In the genomic region with DNA sequence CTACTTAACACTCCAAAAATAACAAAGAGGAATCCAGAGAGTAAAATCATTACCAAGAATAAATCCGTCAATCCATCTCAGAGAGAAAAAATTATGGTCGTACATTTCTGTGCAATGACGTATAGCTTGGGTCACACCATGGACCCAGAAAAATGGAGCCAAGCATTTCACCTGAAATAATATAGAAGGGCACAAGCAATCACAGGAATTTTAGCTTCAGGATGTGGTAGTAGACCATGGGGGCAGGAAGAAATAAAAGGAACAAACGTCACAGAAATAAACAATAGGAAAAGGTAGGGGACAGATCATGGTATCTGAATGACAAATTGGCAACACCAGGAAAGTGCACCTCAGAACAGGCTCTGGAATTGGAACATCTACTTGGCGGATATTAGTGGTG, we compare ENCODE assay signal across 34 cellular contexts.
A peak's percentile ranks its signal among the peaks of the same experiment; 100 is the strongest.
DNase-seq lines count a peak whose midpoint lies in the region; ATAC-seq and TF ChIP-seq lines count a peak whose summit lies in the region.
"Had no signal": no experiment of that assay in that cellular context is flagged by ENCODE, and none has a peak within 500 bp of the region (broad histone marks: within the 10 kb centered on the region; RNA-seq: fewer than 3 reads in every experiment).

No MANE protein-coding gene starts in this region.

- no peak overlapping the region for H3K27ac Mint-ChIP-seq in mesothelial cell of epicardium
- no peak overlapping the region for H3K27ac Mint-ChIP-seq in activated naive CD8-positive, alpha-beta T cell treated with anti-CD3 and anti-CD28 coated beads for 36 hours
- H3K27ac Mint-ChIP-seq: B cell; CD14-positive monocyte; CD4-positive, alpha-beta memory T cell; CD4-positive, alpha-beta T cell; CD4-positive, CD25-positive, alpha-beta regulatory T cell; CD8-positive, alpha-beta memory T cell; CD8-positive, alpha-beta T cell had no signal

- H3K27me3 ChIP-seq in Panc1 (ENCODE audit: control insufficient read depth, insufficient read depth, low read length) (no peaks in the 10 kb centered on the region), gastroesophageal sphincter (no peaks in the 10 kb centered on the region)
- H3K27me3 ChIP-seq: BE2C; BLaER1; BLaER1 treated with 17β-estradiol and CSF1 and Interleukin-3, amounts not matched to agents 10 nM and 100 nM had no signal

- H3K9me3 ChIP-seq in Panc1 (ENCODE audit: control insufficient read depth, insufficient read depth, low read depth, low read length) (no peaks in the 10 kb centered on the region), gastroesophageal sphincter (no peaks in the 10 kb centered on the region)
- H3K9me3 ChIP-seq: A549; BE2C; BLaER1; BLaER1 treated with 17β-estradiol and CSF1 and Interleukin-3, amounts not matched to agents 10 nM and 100 nM; Caco-2 had no signal

- DNase-seq in Panc1 (ENCODE audit: low read depth, low spot score) (no peak), caudate nucleus (lab: John Stamatoyannopoulos, UW) (no peak), dermis microvascular lymphatic vessel endothelial cell (ENCODE audit: low read depth in 2 of 2) (peak; percentile 59 to 96), mesothelial cell of epicardium (ENCODE audit: low spot score in 2 of 2, unreplicated experiment in 2 of 2) (no peak), DMS53 (lab: John Stamatoyannopoulos, UW) (no peak), NCI-H510A (lab: John Stamatoyannopoulos, UW) (no peak)
- no peak for DNase-seq in activated naive CD8-positive, alpha-beta T cell treated with anti-CD3 and anti-CD28 coated beads for 36 hours
- DNase-seq: 8988T; ACHN; AML-193; BE2C; C1 segment of cervical spinal cord; Caco-2; Calu3; CD4-positive, alpha-beta memory T cell; CD4-positive, alpha-beta T cell; CD4-positive, CD25-positive, alpha-beta regulatory T cell; CD8-positive, alpha-beta memory T cell; CD8-positive, alpha-beta T cell; COR-L47; DMS 273 treated with DMSO at 0.1 percent for 48 hours; DMS153; DMS79; DMS79 treated with DMSO at 0.1 percent for 48 hours; DND-41; EL had no signal

- intact Hi-C loops in Panc1 (cut with micrococcal nuclease; ENCODE audit: unreplicated experiment) = no loop called here

- H3K27ac ChIP-seq in Panc1 (ENCODE audit: low read length) (peak overlapping the region; percentile 39; the same call in 1 of the 2 replicates), caudate nucleus (ENCODE audit: low read depth, low read length) (peak overlapping the region; percentile 58), gastroesophageal sphincter (no peak overlapping the region)
- H3K27ac ChIP-seq: 22Rv1; BLaER1; BLaER1 treated with 17β-estradiol and CSF1 and Interleukin-3, amounts not matched to agents 10 nM and 100 nM; C4-2B had no signal

- peaks cover 7% of the 10 kb centered on the region for H3K9me3 Mint-ChIP-seq in mesothelial cell of epicardium
- no peaks in the 10 kb centered on the region for H3K9me3 Mint-ChIP-seq in activated naive CD8-positive, alpha-beta T cell treated with anti-CD3 and anti-CD28 coated beads for 36 hours
- H3K9me3 Mint-ChIP-seq: CD4-positive, alpha-beta T cell; CD8-positive, alpha-beta T cell had no signal

- POLR2A ChIA-PET in Panc1 (lab: Charles Lee) = no interaction called here

- whole genome bisulfite sequencing in gastroesophageal sphincter (ENCODE audit: low coverage in 1 of 2), 2 donors = 78 to 82% methylated on average over 5 of the region's 5 CpGs

- H3K4me3 ChIP-seq in Panc1 (ENCODE audit: low read depth in 2 of 2, low read length in 2 of 2) (no peak overlapping the region), gastroesophageal sphincter (no peak overlapping the region)
- H3K4me3 ChIP-seq: A549; BLaER1; BLaER1 treated with 17β-estradiol and CSF1 and Interleukin-3, amounts not matched to agents 10 nM and 100 nM had no signal

- H3K36me3 ChIP-seq in Panc1 (ENCODE audit: control insufficient read depth, insufficient read depth, low read length) (no peaks in the 10 kb centered on the region), gastroesophageal sphincter (no peaks in the 10 kb centered on the region)
- H3K36me3 ChIP-seq: BE2C; BLaER1; BLaER1 treated with 17β-estradiol and CSF1 and Interleukin-3, amounts not matched to agents 10 nM and 100 nM had no signal

- no peak overlapping the region for H3K4me3 Mint-ChIP-seq in mesothelial cell of epicardium
- no peak overlapping the region for H3K4me3 Mint-ChIP-seq in activated naive CD8-positive, alpha-beta T cell treated with anti-CD3 and anti-CD28 coated beads for 36 hours
- H3K4me3 Mint-ChIP-seq: B cell; CD14-positive monocyte; CD4-positive, alpha-beta memory T cell; CD4-positive, alpha-beta T cell; CD4-positive, CD25-positive, alpha-beta regulatory T cell; CD8-positive, alpha-beta memory T cell; CD8-positive, alpha-beta T cell had no signal

- TF ChIP-seq POLR2A in gastroesophageal sphincter (IDR thresholded peaks at IDR 0.05) = no peak

- no peak for TF ChIP-seq EP300 in gastroesophageal sphincter (IDR thresholded peaks at IDR 0.05)

- CTCF ChIA-PET in Panc1 (lab: Charles Lee) = no interaction called here

- in situ Hi-C loops in Panc1 (cut with HindIII; ENCODE audit: low pct_unique_long_range_greater_than_20kb, low sequenced_read_pairs) = no loop called here

- H3K4me1 ChIP-seq in Panc1 (ENCODE audit: control insufficient read depth, insufficient read depth, low read length) = peaks cover 5% of the 10 kb centered on the region; the same call in 1 of the 2 replicates
- H3K4me1 ChIP-seq in gastroesophageal sphincter = peaks cover 0 to 5% (median 0%) of the 10 kb centered on the region in 3 donors
- H3K4me1 ChIP-seq: BE2C, BLaER1, Caco-2 had no signal

- H3K27me3 Mint-ChIP-seq in mesothelial cell of epicardium (ENCODE audit: low read depth) = no peaks in the 10 kb centered on the region
- no peaks in the 10 kb centered on the region for H3K27me3 Mint-ChIP-seq in activated naive CD8-positive, alpha-beta T cell treated with anti-CD3 and anti-CD28 coated beads for 36 hours
- H3K27me3 Mint-ChIP-seq: B cell; CD4-positive, alpha-beta memory T cell; CD4-positive, alpha-beta T cell; CD8-positive, alpha-beta memory T cell had no signal

- peaks cover 3% of the 10 kb centered on the region for H3K36me3 Mint-ChIP-seq in mesothelial cell of epicardium
- no peaks in the 10 kb centered on the region for H3K36me3 Mint-ChIP-seq in activated naive CD8-positive, alpha-beta T cell treated with anti-CD3 and anti-CD28 coated beads for 36 hours
- H3K36me3 Mint-ChIP-seq: CD14-positive monocyte; CD4-positive, alpha-beta memory T cell; CD4-positive, CD25-positive, alpha-beta regulatory T cell; CD8-positive, alpha-beta memory T cell; CD8-positive, alpha-beta T cell had no signal

- ATAC-seq in Panc1 (no peak), gastroesophageal sphincter (peak; percentile 19)
- ATAC-seq: A549; CD8-positive, alpha-beta T cell had no signal

- peaks cover 29% of the 10 kb centered on the region for H3K4me1 Mint-ChIP-seq in mesothelial cell of epicardium
- H3K4me1 Mint-ChIP-seq in activated naive CD8-positive, alpha-beta T cell treated with anti-CD3 and anti-CD28 coated beads for 36 hours = no peaks in the 10 kb centered on the region
- H3K4me1 Mint-ChIP-seq: CD14-positive monocyte; CD4-positive, alpha-beta memory T cell; CD4-positive, CD25-positive, alpha-beta regulatory T cell; CD8-positive, alpha-beta memory T cell had no signal

- TF ChIP-seq CTCF in Panc1 (IDR thresholded peaks at IDR 0.05) (no peak), gastroesophageal sphincter (IDR thresholded peaks at IDR 0.05) (no peak), mesothelial cell of epicardium (IDR thresholded peaks at IDR 0.05; ENCODE audit: unreplicated experiment) (no peak)

- no TSS peak for BruUV-seq in Panc1 (replicated peaks; lab: Mats Ljungman, UMichigan)

Comparison
In these comparisons a context has a peak if more than half of its experiments do, and no peak if none do; other contexts are left out.
1. DNase-seq: peak in dermis microvascular lymphatic vessel endothelial cell (2 of 2); none in Panc1 (single experiment), caudate nucleus (0 of 61), mesothelial cell of epicardium (0 of 2), DMS53 (single experiment), activated naive CD8-positive, alpha-beta T cell treated with anti-CD3 and anti-CD28 coated beads for 36 hours (single experiment) and NCI-H510A (single experiment).
2. H3K27ac ChIP-seq: peak in Panc1 (single experiment) and caudate nucleus (single experiment); none in gastroesophageal sphincter (0 of 4).